ENCODE assay signal across 27 cellular contexts in genomic region chr11:36035999-36036398, GRCh38.
"Had no signal": no experiment of that assay in that cellular context is flagged by ENCODE, and none has a peak within 500 bp of the region (broad histone marks: within the 10 kb centered on the region; RNA-seq: fewer than 3 reads in every experiment).

No MANE protein-coding gene starts in this region.

- H3K27ac ChIP-seq: foreskin keratinocyte, heart right ventricle, skin epidermis, stomach, thyroid gland had no signal

- H3K36me3 ChIP-seq: heart right ventricle, stomach, thyroid gland had no signal

- FAIRE-seq: endothelial cell of umbilical vein had no signal

- H3K9me3 ChIP-seq: heart right ventricle, mucosa of descending colon, stomach, thyroid gland had no signal

- H3K9me3 Mint-ChIP-seq: activated T-cell treated with anti-CD3 and anti-CD28 coated beads, Interleukin-2, amount 50 U/mL, for 72 hours; natural killer cell treated with Interleukin-12 subunit alpha and Interleukin-12 subunit beta and Interleukin-15 and Interleukin-18, amount 100 ng/mL, for 72 hours; stimulated activated effector memory CD8-positive, alpha-beta T cell treated with anti-CD3 and anti-CD28 coated beads, Interleukin-12 subunit alpha, Interleukin-12 subunit beta, amount 100 ng/mL, for 72 hours had no signal

- DNase-seq: activated CD4-positive, alpha-beta T cell treated with anti-CD3 and anti-CD28 coated beads for 4 hours; activated CD4-positive, alpha-beta T cell treated with anti-CD3 and anti-CD28 coated beads, Interleukin-2, amount 50 U/mL, for 4 hours; activated effector memory CD4-positive, alpha-beta T cell treated with Interleukin-2 at 50 U/mL for 16 hours; activated naive CD4-positive, alpha-beta T cell treated with Interleukin-2 at 50 U/mL for 16 hours; activated T-cell treated with anti-CD3 and anti-CD28 coated beads for 4 hours; activated T-cell treated with anti-CD3 and anti-CD28 coated beads, Interleukin-2, amount 50 U/mL, for 72 hours; anterior cingulate cortex; cortex of kidney; foreskin keratinocyte; heart right ventricle; kidney glomerular epithelial cell; mucosa of descending colon; retina; stimulated activated CD4-positive, alpha-beta T cell treated with anti-CD3 and anti-CD28 coated beads, Interleukin-4, amount 100 ng/mL, for 24 hours; stomach; T-helper 2 cell; thyroid gland had no signal

- H3K36me3 Mint-ChIP-seq: activated naive CD8-positive, alpha-beta T cell; natural killer cell treated with Interleukin-12 subunit alpha and Interleukin-12 subunit beta and Interleukin-15 and Interleukin-18, amount 100 ng/mL, for 72 hours; stimulated activated effector memory CD8-positive, alpha-beta T cell treated with anti-CD3 and anti-CD28 coated beads, Interleukin-12 subunit alpha, Interleukin-12 subunit beta, amount 100 ng/mL, for 72 hours had no signal

- H3K27me3 ChIP-seq: foreskin keratinocyte, stomach, thyroid gland had no signal

- H3K4me3 ChIP-seq: heart right ventricle, lung, mucosa of descending colon, skin epidermis, stomach, thyroid gland had no signal

- H3K27me3 Mint-ChIP-seq: progenitor cell of endocrine pancreas had no signal

- H3K27ac Mint-ChIP-seq: activated naive CD8-positive, alpha-beta T cell; activated T-cell treated with anti-CD3 and anti-CD28 coated beads, Interleukin-2, amount 50 U/mL, for 72 hours; natural killer cell treated with Interleukin-12 subunit alpha and Interleukin-12 subunit beta and Interleukin-15 and Interleukin-18, amount 100 ng/mL, for 72 hours; progenitor cell of endocrine pancreas; stimulated activated effector memory CD8-positive, alpha-beta T cell treated with anti-CD3 and anti-CD28 coated beads, Interleukin-12 subunit alpha, Interleukin-12 subunit beta, amount 100 ng/mL, for 72 hours had no signal

- H3K4me1 Mint-ChIP-seq: stimulated activated effector memory CD8-positive, alpha-beta T cell treated with anti-CD3 and anti-CD28 coated beads, Interleukin-12 subunit alpha, Interleukin-12 subunit beta, amount 100 ng/mL, for 72 hours had no signal

- ATAC-seq: activated T-cell treated with anti-CD3 and anti-CD28 coated beads, Interleukin-2, amount 50 U/mL, for 72 hours; foreskin keratinocyte; left lobe of liver; mucosa of descending colon; sciatic nerve; stimulated activated effector memory CD8-positive, alpha-beta T cell treated with anti-CD3 and anti-CD28 coated beads, Interleukin-12 subunit alpha, Interleukin-12 subunit beta, amount 100 ng/mL, for 72 hours had no signal

- H3K4me3 Mint-ChIP-seq: activated naive CD8-positive, alpha-beta T cell; activated T-cell treated with anti-CD3 and anti-CD28 coated beads, Interleukin-2, amount 50 U/mL, for 72 hours; brain; natural killer cell treated with Interleukin-12 subunit alpha and Interleukin-12 subunit beta and Interleukin-15 and Interleukin-18, amount 100 ng/mL, for 72 hours; stimulated activated effector memory CD8-positive, alpha-beta T cell treated with anti-CD3 and anti-CD28 coated beads, Interleukin-12 subunit alpha, Interleukin-12 subunit beta, amount 100 ng/mL, for 72 hours had no signal
